Comparison of ENCODE assay signal across 11 cellular contexts in genomic region chr11:128523616-128524015, GRCh38.
DNase-seq lines count a peak whose midpoint lies in the region; ATAC-seq and TF ChIP-seq lines count a peak whose summit lies in the region.
"Had no signal": no experiment of that assay in that cellular context is flagged by ENCODE, and none has a peak within 500 bp of the region (broad histone marks: within the 10 kb centered on the region; RNA-seq: fewer than 3 reads in every experiment).

No MANE protein-coding gene starts in this region.

- H3K27ac ChIP-seq in BLaER1 (no peak overlapping the region), MM.1S (ENCODE audit: low read length) (no peak overlapping the region), coronary artery (peak overlapping the region; percentile 94 to 95)

- intact Hi-C loops in natural killer cell (cut with micrococcal nuclease), result loop anchor here (10.0 kb wide), 2 partner anchors 171 to 201 kb away; partner anchors contain the start of gene FLI1

- H3K4me1 ChIP-seq in BLaER1, result peaks cover 53% of the 10 kb centered on the region
- peaks cover 15% of the 10 kb centered on the region for H3K4me1 ChIP-seq in MM.1S (ENCODE audit: low read length)

- peaks cover 62 to 70% of the 10 kb centered on the region in 2 donors for H3K4me1 Mint-ChIP-seq in natural killer cell

- peak overlapping the region; percentile 98 to 99 for H3K27ac Mint-ChIP-seq in natural killer cell

- ATAC-seq in natural killer cell (no peak), HG02759 (IDR thresholded peaks at IDR 0.05; ENCODE audit: unreplicated experiment) (no peak)

- H3F3A ChIP-seq in MM.1S (ENCODE audit: insufficient read depth, low read length), result no peaks in the 10 kb centered on the region

- H3K9me3 Mint-ChIP-seq in natural killer cell, result no peaks in the 10 kb centered on the region

- H3K27me3 ChIP-seq in BLaER1, result no peaks in the 10 kb centered on the region
- H3K27me3 ChIP-seq in MM.1S (replicated peaks; ENCODE audit: insufficient read depth, low read length), result no peaks in the 10 kb centered on the region

- H3K9me3 ChIP-seq in BLaER1 (no peaks in the 10 kb centered on the region), MM.1S (replicated peaks; ENCODE audit: insufficient read depth, low read length) (no peaks in the 10 kb centered on the region)

- peaks cover 33% of the 10 kb centered on the region for H3K79me2 ChIP-seq in MM.1S (ENCODE audit: low read length)

- peak overlapping the region; percentile 69 for H2AFZ ChIP-seq in MM.1S (ENCODE audit: low read length)

- no peak for TF ChIP-seq POLR2A in erythroblast (IDR thresholded peaks at IDR 0.05; ENCODE audit: low read length)

- peak overlapping the region; percentile 89 for H3K4me2 ChIP-seq in BLaER1
- H3K4me2 ChIP-seq in MM.1S (ENCODE audit: low read depth, low read length), result no peak overlapping the region

- H3K4me3 Mint-ChIP-seq in natural killer cell, result peak overlapping the region; percentile 98

- H3K9me2 ChIP-seq in MM.1S (replicated peaks; ENCODE audit: insufficient read depth, low read length), result no peaks in the 10 kb centered on the region

- TF ChIP-seq CTCF in MM.1S (IDR thresholded peaks at IDR 0.05; ENCODE audit: low read length), result no peak
- no peak for TF ChIP-seq CTCF in coronary artery (IDR thresholded peaks at IDR 0.05)
- TF ChIP-seq CTCF in natural killer cell (IDR thresholded peaks at IDR 0.05), result no peak

- H3K27me3 Mint-ChIP-seq in natural killer cell (ENCODE audit: low read depth in 2 of 2), result no peaks in the 10 kb centered on the region

- H3K9ac ChIP-seq in BLaER1 (no peak overlapping the region), MM.1S (ENCODE audit: low read length) (no peak overlapping the region)

- H3K4me3 ChIP-seq in BLaER1 (no peak overlapping the region), MM.1S (ENCODE audit: low read length) (no peak overlapping the region), coronary artery (no peak overlapping the region)

- peaks cover 16% of the 10 kb centered on the region for H3K36me3 Mint-ChIP-seq in natural killer cell

- no peaks in the 10 kb centered on the region for H3K36me3 ChIP-seq in BLaER1
- no peaks in the 10 kb centered on the region for H3K36me3 ChIP-seq in MM.1S (replicated peaks; ENCODE audit: insufficient read depth, low read length)

- DNase-seq in MM.1S, result no peak
- no peak for DNase-seq in coronary artery (ENCODE audit: low spot score)
- DNase-seq in natural killer cell, result no peak
- no peak for DNase-seq in erythroblast (lab: John Stamatoyannopoulos, UW)
- no peak for DNase-seq in HuH-7 (ENCODE audit: low spot score)
- DNase-seq in central memory CD4-positive, alpha-beta T cell, result no peak
- DNase-seq: activated effector memory CD4-positive, alpha-beta T cell treated with Interleukin-2 at 50 U/mL for 16 hours; NCI-H345; nucleus accumbens had no signal

- H4K20me1 ChIP-seq in BLaER1 (peaks cover 24% of the 10 kb centered on the region), MM.1S (ENCODE audit: insufficient read depth, low read length) (no peaks in the 10 kb centered on the region)

Comparison
In these comparisons a context has a peak if more than half of its experiments do, and no peak if none do; other contexts are left out.
1. H3K27ac ChIP-seq: peak in coronary artery (2 of 2); none in BLaER1 (single experiment) and MM.1S (single experiment).